Comparison of ENCODE assay signal across 17 cellular contexts in genomic region chr2:144770616-144771230, GRCh38.
"Had no signal": no experiment of that assay in that cellular context is flagged by ENCODE, and none has a peak within 500 bp of the region (broad histone marks: within the 10 kb centered on the region; RNA-seq: fewer than 3 reads in every experiment).

No MANE protein-coding gene starts in this region.

- DNase-seq: activated CD4-positive, alpha-beta T cell treated with anti-CD3 and anti-CD28 coated beads, Interleukin-2, amount 10 ng/mL, durations not matched to agents 24 days and 14 days; activated CD8-positive, alpha-beta T cell treated with anti-CD3 and anti-CD28 coated beads for 36 hours; activated naive CD4-positive, alpha-beta T cell treated with Interleukin-2 at 50 U/mL for 16 hours; activated T-cell treated with anti-CD3 and anti-CD28 coated beads, Interleukin-2, amount 50 U/mL, for 24 hours; cerebellar nuclear complex; cortex of kidney; effector CD4-positive, alpha-beta T cell; left lung; stimulated activated CD4-positive, alpha-beta T cell treated with anti-CD3 and anti-CD28 coated beads, Interleukin-12 subunit alpha, Interleukin-12 subunit beta, amount 100 ng/mL, for 4 hours; stimulated activated CD4-positive, alpha-beta T cell treated with anti-CD3 and anti-CD28 coated beads, Interleukin-1b, Interleukin-23, amount 100 ng/mL, for 48 hours; stimulated activated CD8-positive, alpha-beta memory T cell treated with anti-CD3 and anti-CD28 coated beads, Interleukin-4, amount 100 ng/mL, for 48 hours; stimulated activated naive CD4-positive, alpha-beta T cell; T1000; thyroid gland had no signal

- H3K27ac Mint-ChIP-seq: activated CD4-positive, alpha-beta T cell treated with anti-CD3 and anti-CD28 coated beads, Interleukin-2, amount 10 ng/mL, durations not matched to agents 24 days and 14 days; activated CD8-positive, alpha-beta T cell treated with anti-CD3 and anti-CD28 coated beads for 36 hours; activated T-cell treated with anti-CD3 and anti-CD28 coated beads, Interleukin-2, amount 50 U/mL, for 24 hours; activated T-helper 2 cell treated with anti-CD3 and anti-CD28 coated beads, Interferon-gamma antibody, Interleukin-2, Interleukin-4, amounts not matched to agents 10 μg/mL and 5 μg/mL and 100 μg/mL, durations not matched to agents 14 hours and 24 hours and 36 hours had no signal

- H3K27me3 ChIP-seq: esophagus muscularis mucosa, left lung, thyroid gland had no signal

- H3K4me3 ChIP-seq: esophagus muscularis mucosa, left lung, thyroid gland had no signal

- H3K4me1 ChIP-seq: esophagus muscularis mucosa, thyroid gland had no signal

- H3K9me3 Mint-ChIP-seq: activated CD4-positive, alpha-beta T cell treated with anti-CD3 and anti-CD28 coated beads, Interleukin-2, amount 10 ng/mL, durations not matched to agents 24 days and 14 days; activated CD8-positive, alpha-beta T cell treated with anti-CD3 and anti-CD28 coated beads for 36 hours; activated T-cell treated with anti-CD3 and anti-CD28 coated beads, Interleukin-2, amount 50 U/mL, for 24 hours; activated T-helper 2 cell treated with anti-CD3 and anti-CD28 coated beads, Interferon-gamma antibody, Interleukin-2, Interleukin-4, amounts not matched to agents 10 μg/mL and 5 μg/mL and 100 μg/mL, durations not matched to agents 14 hours and 24 hours and 36 hours had no signal

- H3K9me3 ChIP-seq: esophagus muscularis mucosa, left lung, thyroid gland had no signal

- FAIRE-seq: keratinocyte had no signal

- ATAC-seq: activated CD8-positive, alpha-beta T cell treated with anti-CD3 and anti-CD28 coated beads for 36 hours; left lung had no signal

- H3K27me3 Mint-ChIP-seq: activated CD4-positive, alpha-beta T cell treated with anti-CD3 and anti-CD28 coated beads, Interleukin-2, amount 10 ng/mL, durations not matched to agents 24 days and 14 days; activated T-cell treated with anti-CD3 and anti-CD28 coated beads, Interleukin-2, amount 50 U/mL, for 24 hours had no signal

- H3K36me3 ChIP-seq: esophagus muscularis mucosa, left lung, thyroid gland had no signal

- H3K27ac ChIP-seq: esophagus muscularis mucosa, left lung, thyroid gland had no signal

- H3K4me3 Mint-ChIP-seq: activated CD4-positive, alpha-beta T cell treated with anti-CD3 and anti-CD28 coated beads, Interleukin-2, amount 10 ng/mL, durations not matched to agents 24 days and 14 days; activated CD8-positive, alpha-beta T cell treated with anti-CD3 and anti-CD28 coated beads for 36 hours; activated T-cell treated with anti-CD3 and anti-CD28 coated beads, Interleukin-2, amount 50 U/mL, for 24 hours had no signal

- H3K4me1 Mint-ChIP-seq: activated CD4-positive, alpha-beta T cell treated with anti-CD3 and anti-CD28 coated beads, Interleukin-2, amount 10 ng/mL, durations not matched to agents 24 days and 14 days had no signal
